ENCODE assay signal across 11 cellular contexts in genomic region chr15:29819979-29820801, GRCh38. TPM values are rescaled to one million over a fixed set of nuclear protein-coding genes. Genes with fewer than 3 reads are reported as not detected.
A peak's percentile ranks its signal among the peaks of the same experiment; 100 is the strongest.
DNase-seq lines count a peak whose midpoint lies in the region; ATAC-seq and TF ChIP-seq lines count a peak whose summit lies in the region.
"Had no signal": no experiment of that assay in that cellular context is flagged by ENCODE, and none has a peak within 500 bp of the region (broad histone marks: within the 10 kb centered on the region; RNA-seq: fewer than 3 reads in every experiment).

No MANE protein-coding gene starts in this region.

- peak overlapping the region; percentile 87 for H3K4me2 ChIP-seq in PC-3 (ENCODE audit: low read length)
- H3K4me2 ChIP-seq: BLaER1 treated with 17β-estradiol and CSF1 and Interleukin-3, amounts not matched to agents 10 nM and 100 nM had no signal

- H3K4me3 ChIP-seq in ACC112 (ENCODE audit: low read depth, low read length) (peak overlapping the region; percentile 87), PC-3 (ENCODE audit: low read length) (peak overlapping the region; percentile 95), esophagus squamous epithelium (peak overlapping the region; percentile 65 to 87 (median 76)), neuron (ENCODE audit: low read length) (peak overlapping the region; percentile 60)
- H3K4me3 ChIP-seq: BLaER1 treated with 17β-estradiol and CSF1 and Interleukin-3, amounts not matched to agents 10 nM and 100 nM had no signal

- H3K79me2 ChIP-seq in ACC112 (ENCODE audit: control insufficient read depth, insufficient read depth, low read length, unreplicated experiment) (peaks cover 61% of the 10 kb centered on the region), PC-3 (ENCODE audit: low read length) (peaks cover 64% of the 10 kb centered on the region)

- H3K27ac ChIP-seq in ACC112 (ENCODE audit: low read depth, low read length), result peak overlapping the region; percentile 66; the same call in 1 of the 2 replicates
- peak overlapping the region; percentile 63 for H3K27ac ChIP-seq in PC-3 (ENCODE audit: low read length)
- H3K27ac ChIP-seq in esophagus squamous epithelium, result peak overlapping the region; percentile 95 to 98 (median 96)
- no peak overlapping the region for H3K27ac ChIP-seq in substantia nigra (ENCODE audit: low read depth, low read length, poor library complexity, severe bottlenecking)
- H3K27ac ChIP-seq: BLaER1 treated with 17β-estradiol and CSF1 and Interleukin-3, amounts not matched to agents 10 nM and 100 nM had no signal

- peak; percentile 14 for DNase-seq in PC-3
- DNase-seq in esophagus squamous epithelium (lab: John Stamatoyannopoulos, UW), result no peak
- no peak for DNase-seq in activated CD4-positive, CD25-positive, alpha-beta regulatory T cell (lab: John Stamatoyannopoulos, UW)
- no peak for DNase-seq in substantia nigra (lab: John Stamatoyannopoulos, UW)
- no peak for DNase-seq in GM20000 (ENCODE audit: low spot score)
- DNase-seq in activated CD4-positive, alpha-beta T cell treated with anti-CD3 and anti-CD28 coated beads, Interleukin-2, amount 10 ng/mL, durations not matched to agents 24 days and 14 days, result no peak
- DNase-seq: NCI-H2107 had no signal

- no peaks in the 10 kb centered on the region for H3K9me3 ChIP-seq in PC-3 (ENCODE audit: low read length)
- H3K9me3 ChIP-seq in esophagus squamous epithelium, result no peaks in the 10 kb centered on the region
- no peaks in the 10 kb centered on the region for H3K9me3 ChIP-seq in neuron (ENCODE audit: low read length)

- peaks cover 10% of the 10 kb centered on the region for H3K36me3 Mint-ChIP-seq in activated CD4-positive, alpha-beta T cell treated with anti-CD3 and anti-CD28 coated beads, Interleukin-2, amount 10 ng/mL, durations not matched to agents 24 days and 14 days (ENCODE audit: low read depth)

- H3K27me3 ChIP-seq in ACC112 (ENCODE audit: insufficient read depth, low read length) (no peaks in the 10 kb centered on the region), PC-3 (ENCODE audit: low read length) (no peaks in the 10 kb centered on the region), esophagus squamous epithelium (peaks cover 0 to 11% (median 0%) of the 10 kb centered on the region in 4 donors), neuron (ENCODE audit: insufficient read depth, low read length) (no peaks in the 10 kb centered on the region)

- peaks cover 56% of the 10 kb centered on the region for H3K27me3 Mint-ChIP-seq in activated CD4-positive, alpha-beta T cell treated with anti-CD3 and anti-CD28 coated beads, Interleukin-2, amount 10 ng/mL, durations not matched to agents 24 days and 14 days

- no peak for ATAC-seq in PC-3

- peaks cover 16% of the 10 kb centered on the region for H3K9me3 Mint-ChIP-seq in activated CD4-positive, alpha-beta T cell treated with anti-CD3 and anti-CD28 coated beads, Interleukin-2, amount 10 ng/mL, durations not matched to agents 24 days and 14 days

- peaks cover 51% of the 10 kb centered on the region for H4K20me1 ChIP-seq in PC-3 (ENCODE audit: low read length)

- POLR2A ChIA-PET in PC-3 (lab: Charles Lee; ENCODE audit: unreplicated experiment), result interaction anchor here (0.6 kb wide), 5 partner anchors 15 to 106 kb away, joined by 4 to 8 read pairs (median 5); no protein-coding TSS in a partner anchor

- H3K36me3 ChIP-seq in ACC112 (ENCODE audit: insufficient read depth, low read length), result no peaks in the 10 kb centered on the region
- no peaks in the 10 kb centered on the region for H3K36me3 ChIP-seq in PC-3 (ENCODE audit: low read depth, low read length)
- no peaks in the 10 kb centered on the region for H3K36me3 ChIP-seq in esophagus squamous epithelium
- H3K36me3 ChIP-seq in neuron (ENCODE audit: insufficient read depth, low read length), result no peaks in the 10 kb centered on the region
- H3K36me3 ChIP-seq: BLaER1 treated with 17β-estradiol and CSF1 and Interleukin-3, amounts not matched to agents 10 nM and 100 nM had no signal

- intact Hi-C loops in PC-3 (cut with micrococcal nuclease) (loop anchor here (2.0 to 5.0 kb wide), 4 partner anchors 48 to 222 kb away; no protein-coding TSS in a partner anchor), esophagus squamous epithelium (cut with DNase I) (no loop called here)
- intact Hi-C loops in activated CD4-positive, alpha-beta T cell treated with anti-CD3 and anti-CD28 coated beads, Interleukin-2, amount 10 ng/mL, durations not matched to agents 24 days and 14 days (cut with micrococcal nuclease), result no loop called here

- peaks cover 16% of the 10 kb centered on the region for H3K4me1 ChIP-seq in ACC112 (ENCODE audit: control insufficient read depth, insufficient read depth, low read length, unreplicated experiment)
- peaks cover 42% of the 10 kb centered on the region for H3K4me1 ChIP-seq in PC-3 (ENCODE audit: insufficient read depth, low read length)
- H3K4me1 ChIP-seq in esophagus squamous epithelium, result peaks cover 0 to 61% (median 12%) of the 10 kb centered on the region in 3 donors
- H3K4me1 ChIP-seq in neuron (ENCODE audit: insufficient read depth, low read length), result peaks cover 20% of the 10 kb centered on the region
- H3K4me1 ChIP-seq: BLaER1 treated with 17β-estradiol and CSF1 and Interleukin-3, amounts not matched to agents 10 nM and 100 nM had no signal

- H3K9me2 ChIP-seq in PC-3 (replicated peaks; ENCODE audit: low read length), result no peaks in the 10 kb centered on the region

- BruUV-seq in PC-3 (replicated peaks; lab: Mats Ljungman, UMichigan), result no TSS peak

- H3K4me3 Mint-ChIP-seq in activated CD4-positive, alpha-beta T cell treated with anti-CD3 and anti-CD28 coated beads, Interleukin-2, amount 10 ng/mL, durations not matched to agents 24 days and 14 days, result no peak overlapping the region

- peak overlapping the region; percentile 77 for H3K9ac ChIP-seq in PC-3 (ENCODE audit: low read length)
- H3K9ac ChIP-seq: BLaER1 treated with 17β-estradiol and CSF1 and Interleukin-3, amounts not matched to agents 10 nM and 100 nM had no signal

- WGBS in esophagus squamous epithelium, 2 donors, result 46 to 56% methylated on average over 9 of the region's 9 CpGs

- H3F3A ChIP-seq in PC-3 (ENCODE audit: low read length, unreplicated experiment), result no peaks in the 10 kb centered on the region

- CTCF ChIA-PET in PC-3 (lab: Charles Lee), result interaction anchor here (0.5 to 1.4 kb wide), 6 partner anchors 69 to 254 kb away, joined by 3 to 5 read pairs (median 4); no protein-coding TSS in a partner anchor

- H3K4me1 Mint-ChIP-seq in activated CD4-positive, alpha-beta T cell treated with anti-CD3 and anti-CD28 coated beads, Interleukin-2, amount 10 ng/mL, durations not matched to agents 24 days and 14 days, result peaks cover 2% of the 10 kb centered on the region

- no peak overlapping the region for H3K27ac Mint-ChIP-seq in activated CD4-positive, alpha-beta T cell treated with anti-CD3 and anti-CD28 coated beads, Interleukin-2, amount 10 ng/mL, durations not matched to agents 24 days and 14 days
- H3K27ac Mint-ChIP-seq: activated naive CD8-positive, alpha-beta T cell had no signal

- no peak for TF ChIP-seq POLR2A in esophagus squamous epithelium (IDR thresholded peaks at IDR 0.05)

- no peak for TF ChIP-seq CTCF in PC-3 (conservative IDR thresholded peaks at IDR 0.05; ENCODE audit: low read depth, low read length)
- TF ChIP-seq CTCF in esophagus squamous epithelium (IDR thresholded peaks at IDR 0.05), result no peak
- no peak for TF ChIP-seq CTCF in GM20000 (IDR thresholded peaks at IDR 0.05; ENCODE audit: extremely low read depth, missing control alignments)

- H2AFZ ChIP-seq in ACC112 (ENCODE audit: low read length, unreplicated experiment) (no peak overlapping the region), PC-3 (ENCODE audit: low read length) (no peak overlapping the region), neuron (ENCODE audit: low read depth, low read length) (no peak overlapping the region)

RNA-seq across cellular contexts. Expression of gene TJP1, which starts 2.1 kb away (rescaled TPM):
- total RNA-seq in PC-3 (2014; rRNA removed) (67.0 and 102 TPM in 2 replicates), esophagus squamous epithelium (100 to 1,000 TPM in 3 of 4 donors, 10 to 100 TPM in 1; 69.6 to 142 (median 119) TPM)
- total RNA-seq in activated CD4-positive, alpha-beta T cell treated with anti-CD3 and anti-CD28 coated beads, Interleukin-2, amount 10 ng/mL, durations not matched to agents 24 days and 14 days, result not detected in 2 replicates

Comparison
In these comparisons a context has a peak if more than half of its experiments do, and no peak if none do; other contexts are left out.
1. RNA of gene TJP1, which starts 2.1 kb away (total RNA-seq): 69.6 to 142 TPM in esophagus squamous epithelium and 67.0 to 102 TPM in PC-3; not detected in activated CD4-positive, alpha-beta T cell treated with anti-CD3 and anti-CD28 coated beads, Interleukin-2, amount 10 ng/mL, durations not matched to agents 24 days and 14 days; every median in the first group is over 10 times any median in the second.
2. Peak in every context shown above with its lines, with median percentiles within 50 percentile points of each other: H3K4me3 ChIP-seq.